9 cellular contexts compared by ENCODE assay signal in genomic region chr5:16550316-16550952, GRCh38.
DNase-seq lines count a peak whose midpoint lies in the region; ATAC-seq, FAIRE-seq and TF ChIP-seq lines count a peak whose summit lies in the region.
"Had no signal": no experiment of that assay in that cellular context is flagged by ENCODE, and none has a peak within 500 bp of the region (broad histone marks: within the 10 kb centered on the region; RNA-seq: fewer than 3 reads in every experiment).

No MANE protein-coding gene starts in this region.

- intact Hi-C loops in pancreas (cut with DNase I), result no loop called here

- no peak for FAIRE-seq in pancreas (lab: Jason Lieb, UNC)

- WGBS in pancreas, 2 donors, result 56 to 61% methylated on average over 7 of the region's 7 CpGs

- peak; percentile 85 for TF ChIP-seq CTCF in HL-60 (IDR thresholded peaks at IDR 0.05; ENCODE audit: insufficient read depth, low read length)
- peak; percentile 48 to 80 (median 67) for TF ChIP-seq CTCF in pancreas (IDR thresholded peaks at IDR 0.05)

- no peaks in the 10 kb centered on the region for H3K36me3 ChIP-seq in pancreas

- no peak overlapping the region for H3K27ac ChIP-seq in HL-60 (replicated peaks)
- no peak overlapping the region for H3K27ac ChIP-seq in pancreas
- H3K27ac ChIP-seq: epithelial cell of prostate had no signal

- peak; percentile 66 for ATAC-seq in GM21423 (IDR thresholded peaks at IDR 0.05; ENCODE audit: unreplicated experiment)
- peak; percentile 47 to 71 (median 64) for ATAC-seq in pancreas

- DNase-seq in NCI-H2081 (lab: John Stamatoyannopoulos, UW), result peak; percentile 64 to 76
- DNase-seq in NCI-H2081 treated with DMSO at 0.1 percent for 48 hours (lab: John Stamatoyannopoulos, UW), result no peak
- peak; percentile 41 to 65 for DNase-seq in HL-60 (ENCODE audit: low read depth in 1 of 2, low spot score in 1 of 2)
- peak; percentile 56 for DNase-seq in RPMI7951 (ENCODE audit: low read depth)
- peak; percentile 68 for DNase-seq in dermis blood vessel endothelial cell
- DNase-seq in pancreas, result peak in 4 of 6 donors; percentile 55 to 66 (median 56)
- no peak for DNase-seq in NCI-H2196 treated with DMSO at 0.1 percent for 48 hours (lab: John Stamatoyannopoulos, UW; ENCODE audit: unreplicated experiment)

- H3K27me3 ChIP-seq in HL-60 (ENCODE audit: insufficient read depth, poor library complexity, severe bottlenecking) (no peaks in the 10 kb centered on the region), pancreas (no peaks in the 10 kb centered on the region)

- no peaks in the 10 kb centered on the region for H3K9me3 ChIP-seq in pancreas

- H3K4me1 ChIP-seq in pancreas, result peaks cover 17 to 27% (median 27%) of the 10 kb centered on the region in 3 donors

- H3K4me3 ChIP-seq in HL-60 (replicated peaks; ENCODE audit: insufficient read depth, low read length) (no peak overlapping the region), pancreas (peak overlapping the region in 1 of 4 donors; percentile 21)

Comparison
In these comparisons a context has a peak if more than half of its experiments do, and no peak if none do; other contexts are left out.
1. DNase-seq: peak in NCI-H2081 (2 of 2), HL-60 (2 of 2), RPMI7951 (single experiment), dermis blood vessel endothelial cell (single experiment) and pancreas (4 of 6); none in NCI-H2081 treated with DMSO at 0.1 percent for 48 hours (single experiment) and NCI-H2196 treated with DMSO at 0.1 percent for 48 hours (single experiment).